In the genomic region with DNA sequence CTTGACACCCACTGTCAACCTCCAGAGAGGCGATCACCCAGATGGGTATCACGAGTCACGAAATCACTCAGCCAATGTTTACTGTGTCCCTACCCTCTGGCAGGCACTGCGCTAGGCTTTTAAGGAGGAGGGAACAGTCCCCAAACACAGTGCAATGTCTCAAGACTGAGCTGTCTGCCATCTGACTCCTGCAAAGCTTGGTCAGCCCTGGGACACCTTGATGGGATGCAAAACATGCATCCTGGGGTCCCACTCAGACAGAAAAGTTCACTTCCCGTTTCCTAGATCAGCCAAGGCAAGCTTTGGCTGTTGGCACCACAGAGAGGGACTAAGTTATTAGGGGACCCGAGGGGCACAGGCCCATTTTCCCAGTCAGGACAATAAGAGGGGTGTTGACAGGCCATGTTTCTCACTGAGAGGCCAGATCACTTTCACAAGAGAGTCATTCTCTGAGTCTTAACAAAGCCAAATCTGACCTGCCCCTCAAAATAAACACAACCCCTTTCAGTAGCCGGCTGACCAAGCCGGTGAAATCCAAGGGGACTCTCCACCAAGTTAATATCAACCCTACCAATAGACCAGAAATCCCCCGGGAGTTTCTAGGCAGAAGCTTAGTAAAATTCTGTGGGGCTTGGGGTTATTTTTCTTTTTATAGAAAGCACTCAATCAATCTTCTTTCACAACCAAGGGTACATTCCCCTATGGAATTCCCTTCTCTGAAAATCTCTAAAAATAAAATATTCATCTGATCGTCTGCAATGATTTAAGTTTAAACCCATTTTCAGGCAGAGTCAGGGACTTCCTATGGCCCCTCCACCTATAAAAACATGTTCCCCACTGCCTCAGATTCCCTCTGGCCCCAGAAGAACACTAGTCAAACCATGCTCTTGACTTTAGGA, we compare ENCODE assay signal across 9 cellular contexts. TPM values are rescaled to one million over a fixed set of nuclear protein-coding genes. Genes with fewer than 3 reads are reported as not detected.
DNase-seq lines count a peak whose midpoint lies in the region; ATAC-seq, FAIRE-seq and TF ChIP-seq lines count a peak whose summit lies in the region.
"Had no signal": no experiment of that assay in that cellular context is flagged by ENCODE, and none has a peak within 500 bp of the region (broad histone marks: within the 10 kb centered on the region; RNA-seq: fewer than 3 reads in every experiment).

No MANE protein-coding gene starts in this region.

- TF ChIP-seq POLR2A in spleen (IDR thresholded peaks at IDR 0.05), result no peak

- H3K4me1 Mint-ChIP-seq in activated CD4-positive, alpha-beta memory T cell treated with anti-CD3 and anti-CD28 coated beads, Interleukin-2, amount 10 ng/mL, durations not matched to agents 7 days and 5 days, result peaks cover 77% of the 10 kb centered on the region
- peaks cover 46% of the 10 kb centered on the region for H3K4me1 Mint-ChIP-seq in CD14-positive monocyte

- ATAC-seq in GM18870 (IDR thresholded peaks at IDR 0.05; ENCODE audit: unreplicated experiment) (peak; percentile 24), HG02610 (IDR thresholded peaks at IDR 0.05; ENCODE audit: unreplicated experiment) (peak; percentile 31)

- no peak for TF ChIP-seq CTCF in spleen (IDR thresholded peaks at IDR 0.05 in 8 of 11, conservative IDR thresholded peaks at IDR 0.05 in 3 of 11)
- no peak for TF ChIP-seq CTCF in CD14-positive monocyte (IDR thresholded peaks at IDR 0.05)

- H3K27ac Mint-ChIP-seq in activated CD4-positive, alpha-beta memory T cell treated with anti-CD3 and anti-CD28 coated beads, Interleukin-2, amount 10 ng/mL, durations not matched to agents 7 days and 5 days, result peak overlapping the region; percentile 97
- H3K27ac Mint-ChIP-seq in CD14-positive monocyte, result no peak overlapping the region

- intact Hi-C loops in spleen (cut with DNase I; ENCODE audit: low total_unique reads) (no loop called here), CD14-positive monocyte (cut with micrococcal nuclease) (no loop called here)

- H3K36me3 Mint-ChIP-seq in activated CD4-positive, alpha-beta memory T cell treated with anti-CD3 and anti-CD28 coated beads, Interleukin-2, amount 10 ng/mL, durations not matched to agents 7 days and 5 days (ENCODE audit: low read depth), result peaks cover 38% of the 10 kb centered on the region
- H3K36me3 Mint-ChIP-seq in CD14-positive monocyte, result peaks cover 10 to 11% of the 10 kb centered on the region in 2 donors

- peak overlapping the region; percentile 26 for H3K4me3 Mint-ChIP-seq in activated CD4-positive, alpha-beta memory T cell treated with anti-CD3 and anti-CD28 coated beads, Interleukin-2, amount 10 ng/mL, durations not matched to agents 7 days and 5 days
- H3K4me3 Mint-ChIP-seq in CD14-positive monocyte, result no peak overlapping the region

- CTCF ChIA-PET in activated CD4-positive, alpha-beta memory T cell treated with anti-CD3 and anti-CD28 coated beads, Interleukin-2, amount 10 ng/mL, durations not matched to agents 7 days and 5 days (lab: Charles Lee), result interaction anchor here (1.5 to 2.4 kb wide), 2 partner anchors 219 to 242 kb away, joined by 3 to 6 read pairs; no protein-coding TSS in a partner anchor

- no peak for FAIRE-seq in urothelium cell line (lab: Jason Lieb, UNC)

- no peaks in the 10 kb centered on the region for H3K9me3 ChIP-seq in spleen

- POLR2A ChIA-PET in activated CD4-positive, alpha-beta memory T cell treated with anti-CD3 and anti-CD28 coated beads, Interleukin-2, amount 10 ng/mL, durations not matched to agents 7 days and 5 days (lab: Charles Lee), result interaction anchor here (1.0 kb wide), 2 partner anchors 28 to 41 kb away, joined by 3 to 4 read pairs; no protein-coding TSS in a partner anchor

- H3K36me3 ChIP-seq in spleen, result peaks cover 0 to 5% (median 0%) of the 10 kb centered on the region in 6 donors

- peak overlapping the region in 7 of 8 donors; percentile 89 to 93 (median 90) for H3K27ac ChIP-seq in spleen
- H3K27ac ChIP-seq: HL-60 had no signal

- peak overlapping the region in 1 of 8 donors; percentile 1 for H3K4me3 ChIP-seq in spleen

- no peaks in the 10 kb centered on the region for H3K27me3 ChIP-seq in spleen (replicated peaks in 1 of 7)

- H3K4me1 ChIP-seq in spleen, result peaks cover 31 to 97% (median 77%) of the 10 kb centered on the region in 6 donors

- WGBS in spleen, 5 donors, result 50 to 67% (median 55%) methylated on average over 10 of the region's 10 CpGs

- no peaks in the 10 kb centered on the region for H3K27me3 Mint-ChIP-seq in activated CD4-positive, alpha-beta memory T cell treated with anti-CD3 and anti-CD28 coated beads, Interleukin-2, amount 10 ng/mL, durations not matched to agents 7 days and 5 days
- H3K27me3 Mint-ChIP-seq in CD14-positive monocyte (ENCODE audit: low read depth in 3 of 3), result peaks cover 0 to 4% (median 4%) of the 10 kb centered on the region in 3 donors

- no peaks in the 10 kb centered on the region for H3K9me3 Mint-ChIP-seq in activated CD4-positive, alpha-beta memory T cell treated with anti-CD3 and anti-CD28 coated beads, Interleukin-2, amount 10 ng/mL, durations not matched to agents 7 days and 5 days
- H3K9me3 Mint-ChIP-seq in CD14-positive monocyte, result no peaks in the 10 kb centered on the region

- no peak for DNase-seq in activated CD4-positive, alpha-beta memory T cell treated with anti-CD3 and anti-CD28 coated beads, Interleukin-2, amount 10 ng/mL, durations not matched to agents 7 days and 5 days
- DNase-seq in spleen (no peak), CD14-positive monocyte (ENCODE audit: low spot score) (no peak), cortex of kidney (lab: John Stamatoyannopoulos, UW) (no peak), DMS153 treated with DMSO at 0.1 percent for 48 hours (lab: John Stamatoyannopoulos, UW; ENCODE audit: unreplicated experiment) (no peak), urothelium cell line (ENCODE audit: low spot score) (no peak)

RNA-seq across cellular contexts. Expression of a gene that starts 3.5 kb away (rescaled TPM):
- total RNA-seq in activated CD4-positive, alpha-beta memory T cell treated with anti-CD3 and anti-CD28 coated beads, Interleukin-2, amount 10 ng/mL, durations not matched to agents 7 days and 5 days, result 10 to 100 TPM; 74.9 to 75.1 TPM
- 100 to 1,000 TPM in 1 of 7 donors, 10 to 100 TPM in 6; 57.0 to 106 (median 82.2) TPM for total RNA-seq in spleen
- polyA plus RNA-seq in spleen (10 to 100 TPM; 30.4 to 58.2 (median 38.0) TPM), CD14-positive monocyte (10 to 100 TPM; 27.2 to 28.0 TPM)
